12 cellular contexts compared by ENCODE assay signal in genomic region chr11:21514298-21514697, GRCh38.
DNase-seq lines count a peak whose midpoint lies in the region; ATAC-seq, FAIRE-seq and TF ChIP-seq lines count a peak whose summit lies in the region.
"Had no signal": no experiment of that assay in that cellular context is flagged by ENCODE, and none has a peak within 500 bp of the region (broad histone marks: within the 10 kb centered on the region; RNA-seq: fewer than 3 reads in every experiment).

No MANE protein-coding gene starts in this region.

- H3K27ac ChIP-seq in OCI-LY7 (ENCODE audit: low read depth, low read length, poor library complexity, severe bottlenecking) (no peak overlapping the region), keratinocyte (ENCODE audit: control insufficient read depth, insufficient read depth, low read length) (no peak overlapping the region), upper lobe of right lung (no peak overlapping the region)
- H3K27ac ChIP-seq: neutrophil had no signal

- peak; percentile 47 to 54 for TF ChIP-seq CTCF in Caco-2 (IDR thresholded peaks at IDR 0.05; ENCODE audit: insufficient read depth in 1 of 2, low read depth in 1 of 2, low read length in 1 of 2, severe bottlenecking in 1 of 2, unreplicated experiment in 1 of 2)
- peak; percentile 59; the same call in 1 of the 2 replicates for TF ChIP-seq CTCF in OCI-LY7 (conservative IDR thresholded peaks at IDR 0.05; ENCODE audit: low read length)
- peak; percentile 70 to 90 (median 80) for TF ChIP-seq CTCF in keratinocyte (optimal IDR thresholded peaks at IDR 0.05 in 1 of 3, IDR thresholded peaks at IDR 0.05 in 1 of 3, conservative IDR thresholded peaks at IDR 0.05 in 1 of 3; ENCODE audit: extremely low read depth in 1 of 3, insufficient read depth in 2 of 3, low read length in 3 of 3)
- TF ChIP-seq CTCF in upper lobe of right lung (IDR thresholded peaks at IDR 0.05) = no peak

- no peaks in the 10 kb centered on the region for H3K4me1 ChIP-seq in Caco-2
- H3K4me1 ChIP-seq in OCI-LY7 (ENCODE audit: insufficient read depth, low read length, poor library complexity, severe bottlenecking) = no peaks in the 10 kb centered on the region
- H3K4me1 ChIP-seq in keratinocyte (ENCODE audit: control insufficient read depth, extremely low read depth, insufficient read depth, low read length) = no peaks in the 10 kb centered on the region
- H3K4me1 ChIP-seq in upper lobe of right lung = no peaks in the 10 kb centered on the region

- H3K36me3 ChIP-seq in Caco-2 (ENCODE audit: control insufficient read depth, insufficient read depth, low read length) = no peaks in the 10 kb centered on the region
- H3K36me3 ChIP-seq in OCI-LY7 (ENCODE audit: insufficient read depth, low read length) = no peaks in the 10 kb centered on the region
- H3K36me3 ChIP-seq in keratinocyte (ENCODE audit: control insufficient read depth in 2 of 2, extremely low read depth in 1 of 2, insufficient read depth in 2 of 2, low read length in 2 of 2) = no peaks in the 10 kb centered on the region
- H3K36me3 ChIP-seq in upper lobe of right lung = no peaks in the 10 kb centered on the region
- H3K36me3 ChIP-seq: neutrophil had no signal

- H3K9ac ChIP-seq in keratinocyte (ENCODE audit: control insufficient read depth, extremely low read depth, insufficient read depth, low read length) = no peak overlapping the region

- H3K9me3 Mint-ChIP-seq in Caco-2 (ENCODE audit: unreplicated experiment) = no peaks in the 10 kb centered on the region
- H3K9me3 Mint-ChIP-seq: activated CD4-positive, alpha-beta T cell treated with anti-CD3 and anti-CD28 coated beads, Interleukin-2, amount 10 ng/mL, durations not matched to agents 24 days and 14 days had no signal

- intact Hi-C loops in Caco-2 (cut with micrococcal nuclease; ENCODE audit: unreplicated experiment) = loop anchor here (5.0 to 10.0 kb wide), 2 partner anchors 322 to 549 kb away; no protein-coding TSS in a partner anchor
- intact Hi-C loops in OCI-LY7 (cut with micrococcal nuclease; ENCODE audit: unreplicated experiment) = no loop called here
- intact Hi-C loops in upper lobe of right lung (cut with DNase I) = no loop called here

- H3K36me3 Mint-ChIP-seq in Caco-2 (ENCODE audit: insufficient read depth, unreplicated experiment) = no peaks in the 10 kb centered on the region

- H3K4me2 ChIP-seq in OCI-LY7 (ENCODE audit: low read length) (no peak overlapping the region), keratinocyte (ENCODE audit: control insufficient read depth, extremely low read depth, insufficient read depth, low read depth, low read length) (no peak overlapping the region)

- H3K4me3 Mint-ChIP-seq in Caco-2 (ENCODE audit: unreplicated experiment) = no peak overlapping the region
- H3K4me3 Mint-ChIP-seq: activated CD4-positive, alpha-beta T cell treated with anti-CD3 and anti-CD28 coated beads, Interleukin-2, amount 10 ng/mL, durations not matched to agents 24 days and 14 days; central memory CD8-positive, alpha-beta T cell had no signal

- H3K9me3 ChIP-seq in Caco-2 (no peaks in the 10 kb centered on the region), OCI-LY7 (ENCODE audit: low read length) (no peaks in the 10 kb centered on the region), keratinocyte (ENCODE audit: control insufficient read depth, low read depth, low read length) (no peaks in the 10 kb centered on the region), upper lobe of right lung (no peaks in the 10 kb centered on the region)
- H3K9me3 ChIP-seq: neutrophil had no signal

- POLR2A ChIA-PET in Caco-2 (lab: Charles Lee) = no interaction called here
- POLR2A ChIA-PET in OCI-LY7 (lab: Charles Lee) = no interaction called here

- dilution Hi-C loops in keratinocyte (cut with MboI; ENCODE audit: extremely low pct_ligation_motif_present, low sequenced_read_pairs) = no loop called here

- no peaks in the 10 kb centered on the region for H3K27me3 Mint-ChIP-seq in Caco-2 (ENCODE audit: insufficient read depth, unreplicated experiment)
- H3K27me3 Mint-ChIP-seq: activated CD4-positive, alpha-beta T cell treated with anti-CD3 and anti-CD28 coated beads, Interleukin-2, amount 10 ng/mL, durations not matched to agents 24 days and 14 days; central memory CD8-positive, alpha-beta T cell had no signal

- H2AFZ ChIP-seq in OCI-LY7 (ENCODE audit: low read length) = no peak overlapping the region
- no peak overlapping the region for H2AFZ ChIP-seq in keratinocyte (ENCODE audit: control insufficient read depth, low read length)

- CTCF ChIA-PET in Caco-2 (lab: Charles Lee) = no interaction called here
- CTCF ChIA-PET in OCI-LY7 (lab: Charles Lee; ENCODE audit: unreplicated experiment) = no interaction called here

- no peaks in the 10 kb centered on the region for H3K4me1 Mint-ChIP-seq in Caco-2 (ENCODE audit: low read depth, unreplicated experiment)
- H3K4me1 Mint-ChIP-seq: activated CD4-positive, alpha-beta T cell treated with anti-CD3 and anti-CD28 coated beads, Interleukin-2, amount 10 ng/mL, durations not matched to agents 24 days and 14 days; central memory CD8-positive, alpha-beta T cell had no signal

- H3K4me3 ChIP-seq in Caco-2 (ENCODE audit: low read depth, low read length) (no peak overlapping the region), OCI-LY7 (ENCODE audit: low read depth, low read length, poor library complexity, severe bottlenecking) (no peak overlapping the region), keratinocyte (ENCODE audit: control insufficient read depth in 2 of 3, extremely low read depth in 1 of 3, insufficient read depth in 2 of 3, low read depth in 1 of 3, low read length in 3 of 3) (no peak overlapping the region), upper lobe of right lung (no peak overlapping the region)

- no peak overlapping the region for H3K27ac Mint-ChIP-seq in Caco-2 (ENCODE audit: unreplicated experiment)
- H3K27ac Mint-ChIP-seq: activated CD4-positive, alpha-beta T cell treated with anti-CD3 and anti-CD28 coated beads, Interleukin-2, amount 10 ng/mL, durations not matched to agents 24 days and 14 days had no signal

- BruUV-seq in Caco-2 (replicated peaks; lab: Mats Ljungman, UMichigan) (no TSS peak), OCI-LY7 (replicated peaks; lab: Mats Ljungman, UMichigan) (no TSS peak)

- no peak for FAIRE-seq in keratinocyte (lab: Jason Lieb, UNC)

- H3K9me1 ChIP-seq in keratinocyte (ENCODE audit: control insufficient read depth, extremely low read depth, insufficient read depth, low read length) = no peaks in the 10 kb centered on the region

- no peaks in the 10 kb centered on the region for H4K20me1 ChIP-seq in OCI-LY7 (ENCODE audit: insufficient read depth, low read length)
- no peaks in the 10 kb centered on the region for H4K20me1 ChIP-seq in keratinocyte (ENCODE audit: control insufficient read depth, extremely low read depth, insufficient read depth, low read length)

- H3K27me3 ChIP-seq in Caco-2 (replicated peaks; ENCODE audit: control insufficient read depth, insufficient read depth, low read length) (no peaks in the 10 kb centered on the region), keratinocyte (ENCODE audit: control insufficient read depth, extremely low read depth, insufficient read depth, low read length) (no peaks in the 10 kb centered on the region), upper lobe of right lung (no peaks in the 10 kb centered on the region)
- H3K27me3 ChIP-seq: neutrophil had no signal

- peak in 1 of 2 experiments; percentile 6 for DNase-seq in Caco-2
- DNase-seq in HT-29 (ENCODE audit: low spot score) = peak; percentile 61
- DNase-seq in OCI-LY7 (ENCODE audit: low spot score) = peak; percentile 1
- DNase-seq in keratinocyte (ENCODE audit: low read depth, low spot score) = no peak
- DNase-seq in upper lobe of right lung = no peak
- DNase-seq in occipital lobe (lab: John Stamatoyannopoulos, UW) = no peak
- DNase-seq: activated CD4-positive, alpha-beta T cell treated with anti-CD3 and anti-CD28 coated beads, Interleukin-2, amount 10 ng/mL, durations not matched to agents 24 days and 14 days; NCI-H345 had no signal

- ATAC-seq in HG03175 (IDR thresholded peaks at IDR 0.05; ENCODE audit: unreplicated experiment) (no peak), GM18907 (IDR thresholded peaks at IDR 0.05; ENCODE audit: unreplicated experiment) (no peak), upper lobe of right lung (no peak)

- H3K79me2 ChIP-seq in OCI-LY7 (ENCODE audit: insufficient read depth, low read depth, low read length) = no peaks in the 10 kb centered on the region
- H3K79me2 ChIP-seq in keratinocyte (ENCODE audit: control insufficient read depth, insufficient read depth, low read length) = no peaks in the 10 kb centered on the region

- no peaks in the 10 kb centered on the region for H3K9me2 ChIP-seq in OCI-LY7 (ENCODE audit: insufficient read depth, low read length)

Comparison
In these comparisons a context has a peak if more than half of its experiments do, and no peak if none do; other contexts are left out.
1. DNase-seq: peak in HT-29 (single experiment) and OCI-LY7 (single experiment); none in keratinocyte (single experiment), upper lobe of right lung (single experiment) and occipital lobe (single experiment).